In genomic region chr22:44263547-44263946, GRCh38 we compare ENCODE assay signal across 25 cellular contexts. TPM values are rescaled to one million over a fixed set of nuclear protein-coding genes. Genes with fewer than 3 reads are reported as not detected.
"Had no signal": no experiment of that assay in that cellular context is flagged by ENCODE, and none has a peak within 500 bp of the region (broad histone marks: within the 10 kb centered on the region; RNA-seq: fewer than 3 reads in every experiment).

No MANE protein-coding gene starts in this region.

- DNase-seq: activated CD4-positive, alpha-beta memory T cell treated with anti-CD3 and anti-CD28 coated beads, Interleukin-2, amount 10 ng/mL, durations not matched to agents 7 days and 5 days; activated CD4-positive, alpha-beta T cell treated with anti-CD3 and anti-CD28 coated beads for 1 hour; activated CD4-positive, alpha-beta T cell treated with anti-CD3 and anti-CD28 coated beads, Interleukin-2, amount 10 ng/mL, durations not matched to agents 7 days and 5 days; activated CD8-positive, alpha-beta memory T cell treated with anti-CD3 and anti-CD28 coated beads, Interleukin-2, amount 50 U/mL, for 48 hours; activated naive CD4-positive, alpha-beta T cell; activated T-cell treated with anti-CD3 and anti-CD28 coated beads, Interleukin-2, amount 50 U/mL, for 24 hours; central memory CD4-positive, alpha-beta T cell; effector CD4-positive, alpha-beta T cell; left ventricle myocardium inferior; stimulated activated CD4-positive, alpha-beta T cell treated with anti-CD3 and anti-CD28 coated beads, Interleukin-2, amount 100 ng/mL, for 48 hours; T-helper 17 cell; trophoblast cell had no signal

- H3K4me1 ChIP-seq: breast epithelium, pancreas, vagina had no signal

- FAIRE-seq: frontal cortex, islet of Langerhans, pancreas had no signal

- H3K4me1 Mint-ChIP-seq: nephron had no signal

- H3K4me3 Mint-ChIP-seq: activated CD4-positive, alpha-beta memory T cell treated with anti-CD3 and anti-CD28 coated beads, Interleukin-2, amount 10 ng/mL, durations not matched to agents 7 days and 5 days; activated CD4-positive, alpha-beta T cell treated with anti-CD3 and anti-CD28 coated beads, Interleukin-2, amount 10 ng/mL, durations not matched to agents 7 days and 5 days; activated naive CD8-positive, alpha-beta T cell; activated T-cell treated with anti-CD3 and anti-CD28 coated beads, Interleukin-2, amount 50 U/mL, for 24 hours; dendritic cell treated with granulocyte-macrophage colony-stimulating factor and Interleukin-4, amounts not matched to agents 40 ng/mL and 50 ng/mL, for 4 days; nephron; stimulated activated naive CD8-positive, alpha-beta T cell treated with anti-CD3 and anti-CD28 coated beads, Interleukin-15, Interleukin-2, amounts not matched to agents 100 ng/mL and 50 ng/mL, for 24 hours; T-helper 17 cell had no signal

- H3K36me3 ChIP-seq: breast epithelium, left ventricle myocardium inferior, pancreas, right atrium auricular region, thoracic aorta, vagina had no signal

- ATAC-seq: pancreas, T-helper 17 cell had no signal

- H3K27me3 ChIP-seq: pancreas, right atrium auricular region, vagina had no signal

- H3K4me3 ChIP-seq: breast epithelium, left ventricle myocardium inferior, pancreas, right atrium auricular region, SK-N-MC, thoracic aorta, vagina had no signal

- H3K27ac Mint-ChIP-seq: activated CD4-positive, alpha-beta memory T cell treated with anti-CD3 and anti-CD28 coated beads, Interleukin-2, amount 10 ng/mL, durations not matched to agents 7 days and 5 days; activated CD4-positive, alpha-beta T cell treated with anti-CD3 and anti-CD28 coated beads, Interleukin-2, amount 10 ng/mL, durations not matched to agents 7 days and 5 days; activated naive CD8-positive, alpha-beta T cell; activated T-cell treated with anti-CD3 and anti-CD28 coated beads, Interleukin-2, amount 50 U/mL, for 24 hours; dendritic cell treated with granulocyte-macrophage colony-stimulating factor and Interleukin-4, amounts not matched to agents 40 ng/mL and 50 ng/mL, for 4 days; nephron; stimulated activated naive CD8-positive, alpha-beta T cell treated with anti-CD3 and anti-CD28 coated beads, Interleukin-15, Interleukin-2, amounts not matched to agents 100 ng/mL and 50 ng/mL, for 24 hours; T-helper 17 cell had no signal

- H3K27ac ChIP-seq: breast epithelium, epithelial cell of prostate, left ventricle myocardium inferior, pancreas, right atrium auricular region, SK-N-MC, thoracic aorta, vagina had no signal

- H3K27me3 Mint-ChIP-seq: activated naive CD8-positive, alpha-beta T cell; activated T-cell treated with anti-CD3 and anti-CD28 coated beads, Interleukin-2, amount 50 U/mL, for 24 hours; dendritic cell treated with granulocyte-macrophage colony-stimulating factor and Interleukin-4, amounts not matched to agents 40 ng/mL and 50 ng/mL, for 4 days; stimulated activated naive CD8-positive, alpha-beta T cell treated with anti-CD3 and anti-CD28 coated beads, Interleukin-15, Interleukin-2, amounts not matched to agents 100 ng/mL and 50 ng/mL, for 24 hours had no signal

- H3K36me3 Mint-ChIP-seq: activated naive CD8-positive, alpha-beta T cell had no signal

- H3K9me3 ChIP-seq: pancreas, right atrium auricular region, thoracic aorta, vagina had no signal

- H3K9me3 Mint-ChIP-seq: activated CD4-positive, alpha-beta memory T cell treated with anti-CD3 and anti-CD28 coated beads, Interleukin-2, amount 10 ng/mL, durations not matched to agents 7 days and 5 days; activated CD4-positive, alpha-beta T cell treated with anti-CD3 and anti-CD28 coated beads, Interleukin-2, amount 10 ng/mL, durations not matched to agents 7 days and 5 days; activated T-cell treated with anti-CD3 and anti-CD28 coated beads, Interleukin-2, amount 50 U/mL, for 24 hours; dendritic cell treated with granulocyte-macrophage colony-stimulating factor and Interleukin-4, amounts not matched to agents 40 ng/mL and 50 ng/mL, for 4 days; stimulated activated naive CD8-positive, alpha-beta T cell treated with anti-CD3 and anti-CD28 coated beads, Interleukin-15, Interleukin-2, amounts not matched to agents 100 ng/mL and 50 ng/mL, for 24 hours had no signal

RNA-seq across cellular contexts. Expression of gene SHISAL1, which starts 49.2 kb away (rescaled TPM):
- total RNA-seq: activated CD4-positive, alpha-beta memory T cell treated with anti-CD3 and anti-CD28 coated beads, Interleukin-2, amount 10 ng/mL, durations not matched to agents 7 days and 5 days; activated CD4-positive, alpha-beta T cell treated with anti-CD3 and anti-CD28 coated beads, Interleukin-2, amount 10 ng/mL, durations not matched to agents 7 days and 5 days; T-helper 17 cell had no signal
